24 cellular contexts compared by ENCODE assay signal in the genomic region with DNA sequence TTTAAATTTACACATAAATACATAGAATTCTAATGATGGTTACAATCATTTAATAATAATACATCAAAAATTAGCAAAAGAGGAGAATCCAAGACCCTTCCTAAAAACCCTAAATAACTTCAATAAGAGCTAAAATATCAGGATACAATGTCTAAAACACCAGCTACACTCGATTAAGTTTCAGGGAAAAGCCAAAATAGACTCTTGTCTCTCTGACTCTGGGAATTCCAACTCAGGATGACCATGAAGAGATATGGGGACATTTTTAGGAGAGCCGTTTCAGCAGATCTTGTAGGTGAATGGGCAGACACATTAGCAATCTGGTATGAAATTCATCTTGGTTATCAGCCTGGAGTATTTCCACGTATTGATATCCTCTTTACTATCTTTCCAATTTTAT.
"Had no signal": no experiment of that assay in that cellular context is flagged by ENCODE, and none has a peak within 500 bp of the region (broad histone marks: within the 10 kb centered on the region; RNA-seq: fewer than 3 reads in every experiment).

No MANE protein-coding gene starts in this region.

- H3K9me3 Mint-ChIP-seq: brain had no signal

- H3K4me3 ChIP-seq: cardiac muscle cell, MG63 had no signal

- H3K9me2 ChIP-seq: SK-N-SH had no signal

- DNase-seq: activated CD4-positive, alpha-beta memory T cell treated with anti-CD3 and anti-CD28 coated beads for 36 hours; activated CD4-positive, alpha-beta T cell treated with anti-CD3 and anti-CD28 coated beads, Interleukin-2, amount 10 ng/mL, durations not matched to agents 7 days and 5 days; activated CD4-positive, CD25-positive, alpha-beta regulatory T cell; activated CD8-positive, alpha-beta memory T cell treated with anti-CD3 and anti-CD28 coated beads for 24 hours; activated effector memory CD4-positive, alpha-beta T cell treated with anti-CD3 and anti-CD28 coated beads, Interleukin-2, amount 50 U/mL, for 16 hours; activated naive CD4-positive, alpha-beta T cell treated with Interleukin-2 at 50 U/mL for 16 hours; activated naive CD8-positive, alpha-beta T cell treated with anti-CD3 and anti-CD28 coated beads, Interleukin-2, amount 50 U/mL, for 24 hours; activated T-cell treated with anti-CD3 and anti-CD28 coated beads, Interleukin-2, amount 50 U/mL, for 4 hours; amygdala; MG63; MV-4-11; NCI-H1092 treated with DMSO at 0.1 percent for 48 hours; NCI-H1417 treated with DMSO at 0.1 percent for 48 hours; NCI-H1694 treated with DMSO at 0.1 percent for 48 hours; NCI-H2029 treated with DMSO at 0.1 percent for 48 hours; NCI-H510A; NK-92 treated with Interleukin-12 subunit alpha and Interleukin-12 subunit beta, amount 100 ng/mL, for 24 hours; SK-N-SH; T-helper 1 cell had no signal

- H3K27me3 ChIP-seq: cardiac muscle cell, MG63 had no signal

- H3K27ac Mint-ChIP-seq: activated CD4-positive, alpha-beta memory T cell treated with anti-CD3 and anti-CD28 coated beads for 36 hours; activated CD4-positive, alpha-beta T cell treated with anti-CD3 and anti-CD28 coated beads, Interleukin-2, amount 10 ng/mL, durations not matched to agents 7 days and 5 days; activated naive CD4-positive, alpha-beta T cell treated with anti-CD3 and anti-CD28 coated beads, Interleukin-2, amount 50 U/mL, for 72 hours; activated naive CD8-positive, alpha-beta T cell treated with anti-CD3 and anti-CD28 coated beads, Interleukin-2, amount 50 U/mL, for 24 hours; brain had no signal

- H3K36me3 ChIP-seq: cardiac muscle cell, MG63 had no signal

- H3K27ac ChIP-seq: cardiac muscle cell, KMS-11, VCaP had no signal

- H3K9ac ChIP-seq: KMS-11, SK-N-SH had no signal

- H3K36me3 Mint-ChIP-seq: activated CD4-positive, alpha-beta memory T cell treated with anti-CD3 and anti-CD28 coated beads for 36 hours; brain had no signal

- H3K27me3 Mint-ChIP-seq: activated CD4-positive, alpha-beta T cell treated with anti-CD3 and anti-CD28 coated beads, Interleukin-2, amount 10 ng/mL, durations not matched to agents 7 days and 5 days; activated naive CD8-positive, alpha-beta T cell treated with anti-CD3 and anti-CD28 coated beads, Interleukin-2, amount 50 U/mL, for 24 hours had no signal

- H3K9me3 ChIP-seq: MG63, SK-N-SH had no signal

- H3K4me3 Mint-ChIP-seq: activated CD4-positive, alpha-beta memory T cell treated with anti-CD3 and anti-CD28 coated beads for 36 hours; activated CD4-positive, alpha-beta T cell treated with anti-CD3 and anti-CD28 coated beads, Interleukin-2, amount 10 ng/mL, durations not matched to agents 7 days and 5 days; activated naive CD8-positive, alpha-beta T cell treated with anti-CD3 and anti-CD28 coated beads, Interleukin-2, amount 50 U/mL, for 24 hours; activated T-cell treated with anti-CD3 and anti-CD28 coated beads, Interleukin-2, amount 50 U/mL, for 4 hours; brain had no signal

- H3K4me2 ChIP-seq: KMS-11, SK-N-SH had no signal
